Comparison of ENCODE assay signal across 26 cellular contexts in the genomic region with DNA sequence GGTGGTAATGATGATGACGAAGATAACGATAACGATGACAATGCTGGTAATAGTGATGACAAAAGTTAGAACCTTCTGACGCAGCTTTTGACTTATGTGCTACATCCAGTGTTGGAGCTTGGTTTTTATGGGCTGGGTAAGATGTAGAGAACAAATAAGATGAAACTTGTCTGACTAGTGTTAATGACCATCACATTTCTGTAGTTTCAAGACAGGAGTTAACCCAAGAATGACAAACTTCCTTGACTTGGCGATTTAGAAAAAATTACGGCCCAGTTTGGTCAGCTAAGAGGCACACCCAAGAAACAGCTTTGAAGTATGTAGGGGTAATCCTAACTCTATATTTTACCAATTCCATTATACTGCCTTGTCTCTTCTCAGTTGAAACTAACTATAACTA. TPM values are rescaled to one million over a fixed set of nuclear protein-coding genes. Genes with fewer than 3 reads are reported as not detected.
"Had no signal": no experiment of that assay in that cellular context is flagged by ENCODE, and none has a peak within 500 bp of the region (broad histone marks: within the 10 kb centered on the region; RNA-seq: fewer than 3 reads in every experiment).

A gene with protein sequence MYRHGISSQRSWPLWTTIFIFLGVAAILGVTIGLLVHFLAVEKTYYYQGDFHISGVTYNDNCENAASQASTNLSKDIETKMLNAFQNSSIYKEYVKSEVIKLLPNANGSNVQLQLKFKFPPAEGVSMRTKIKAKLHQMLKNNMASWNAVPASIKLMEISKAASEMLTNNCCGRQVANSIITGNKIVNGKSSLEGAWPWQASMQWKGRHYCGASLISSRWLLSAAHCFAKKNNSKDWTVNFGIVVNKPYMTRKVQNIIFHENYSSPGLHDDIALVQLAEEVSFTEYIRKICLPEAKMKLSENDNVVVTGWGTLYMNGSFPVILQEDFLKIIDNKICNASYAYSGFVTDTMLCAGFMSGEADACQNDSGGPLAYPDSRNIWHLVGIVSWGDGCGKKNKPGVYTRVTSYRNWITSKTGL (minus strand): TSS at position 101 of the 400 bp plus-strand sequence. CDS start 136 bp downstream, outside the sequence.

- H3K4me3 ChIP-seq: Peyer's patch, SJCRH30 had no signal

- H3K9ac ChIP-seq: KMS-11 had no signal

- ATAC-seq: PC-3, Right ventricle myocardium inferior, SK-N-SH treated with all-trans-retinoic acid at 6 μM for 48 hours had no signal

- H3K9me3 ChIP-seq: Peyer's patch, SJCRH30 had no signal

- H3K27me3 ChIP-seq: Peyer's patch, SJCRH30 had no signal

- H3K27ac ChIP-seq: KMS-11, Peyer's patch, SJCRH30 had no signal

- H3K36me3 ChIP-seq: Peyer's patch, SJCRH30 had no signal

- DNase-seq: IMR-90, Kasumi-1, MM.1S, NCI-H1092 treated with DMSO at 0.1 percent for 48 hours, NCI-H1436, NCI-H187, NCI-H2029, NCI-H2081 treated with DMSO at 0.1 percent for 48 hours, NCI-H2171, NCI-H226, NCI-H446, NCI-H510A, NCI-H524 treated with DMSO at 0.1 percent for 48 hours, NCI-H69, NCI-H774, PC-3, Peyer's patch, SHP77 treated with DMSO at 0.1 percent for 48 hours, SJCRH30 had no signal

- H3K4me1 ChIP-seq: Peyer's patch, SJCRH30 had no signal

- H3K4me2 ChIP-seq: KMS-11 had no signal

RNA-seq across cellular contexts. Expression of the gene that starts here (rescaled TPM):
- total RNA-seq: HT-29, IMR-90, M059J, OCI-LY7, PC-3, Peyer's patch, Right ventricle myocardium inferior, RPMI7951, SJCRH30 had no signal
- polyA plus RNA-seq: IMR-90 had no signal
